1 cellular context compared by ENCODE assay signal in genomic region chr12:89861086-89861485, GRCh38.
TF ChIP-seq lines count a peak whose summit lies in the region.

No MANE protein-coding gene starts in this region.

TF ChIP-seq in HEK293, 187 proteins besides CTCF, POLR2A, EP300 and RAD21 (continued from another document):
- no peak for TF ChIP-seq ATF2 (tag by site-specific recombination; IDR thresholded peaks at IDR 0.05; ENCODE audit: low read depth)
- no peak for TF ChIP-seq PRDM6 (tag by site-specific recombination; IDR thresholded peaks at IDR 0.05)
- TF ChIP-seq EGR2 (tag by site-specific recombination; IDR thresholded peaks at IDR 0.05; ENCODE audit: low read depth): peak; percentile 53; the same call in 1 of the 2 replicates
- no peak for TF ChIP-seq ZNF514 (tag by site-specific recombination; IDR thresholded peaks at IDR 0.05)
- TF ChIP-seq KLF8 (tag by site-specific recombination; IDR thresholded peaks at IDR 0.05): no peak
TF ChIP-seq in HEK293: peak in this region for 4.
